In the genomic region with DNA sequence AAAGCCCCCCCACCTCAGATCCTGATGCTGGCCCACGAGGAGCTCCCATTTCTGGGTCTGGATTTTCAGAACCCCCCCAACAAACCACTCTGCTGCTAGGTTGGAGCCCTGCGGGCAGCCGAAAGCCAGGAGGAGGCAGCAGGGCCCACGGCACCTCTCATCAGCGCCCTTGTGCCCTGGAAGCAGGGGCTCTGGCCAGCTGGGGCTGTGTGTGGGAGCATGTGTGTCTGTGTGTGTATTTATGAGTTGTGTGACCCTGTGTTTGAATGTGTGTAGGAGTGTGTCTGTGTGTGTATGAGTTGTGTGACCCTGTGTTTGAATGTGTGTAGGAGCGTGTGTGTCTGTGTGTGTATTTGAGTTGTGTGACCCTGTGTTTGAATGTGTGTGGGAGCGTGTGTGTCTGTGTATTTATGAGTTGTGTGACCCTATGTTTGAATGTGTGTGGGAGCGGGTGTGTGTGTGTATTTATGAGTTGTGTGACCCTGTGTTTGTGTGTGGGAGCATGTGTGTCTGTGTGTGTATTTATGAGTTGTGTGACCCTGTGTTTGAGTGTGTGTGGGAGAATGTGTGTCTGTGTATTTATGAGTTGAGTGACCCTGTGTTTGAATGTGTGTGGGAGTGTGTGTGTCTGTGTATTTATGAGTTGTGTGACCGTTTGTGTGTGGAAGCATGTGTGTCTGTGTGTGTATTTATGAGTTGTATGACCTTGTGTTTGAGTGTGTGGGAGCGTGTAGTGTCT, we compare ENCODE assay signal across 17 cellular contexts. TPM values are rescaled to one million over a fixed set of nuclear protein-coding genes. Genes with fewer than 3 reads are reported as not detected.
DNase-seq lines count a peak whose midpoint lies in the region; ATAC-seq and TF ChIP-seq lines count a peak whose summit lies in the region.
"Had no signal": no experiment of that assay in that cellular context is flagged by ENCODE, and none has a peak within 500 bp of the region (broad histone marks: within the 10 kb centered on the region; RNA-seq: fewer than 3 reads in every experiment).

No MANE protein-coding gene starts in this region.

- no TSS peak for BruUV-seq in IMR-90 (replicated peaks; lab: Mats Ljungman, UMichigan)

- H2BK120ac ChIP-seq in IMR-90 (ENCODE audit: low read depth, low read length), result no peak overlapping the region

- no peaks in the 10 kb centered on the region for H4K20me1 ChIP-seq in IMR-90 (ENCODE audit: insufficient read depth, low read length)

- peaks cover 9% of the 10 kb centered on the region for H3K4me1 ChIP-seq in CD8-positive, alpha-beta memory T cell (ENCODE audit: insufficient read depth, low read length)
- no peaks in the 10 kb centered on the region for H3K4me1 ChIP-seq in IMR-90 (ENCODE audit: control insufficient read depth, insufficient read depth, low read length)

- dilution Hi-C loops in IMR-90 (cut with HindIII; ENCODE audit: low sequenced_read_pairs, unreplicated experiment), result no loop called here

- H4K8ac ChIP-seq in IMR-90 (ENCODE audit: low read depth in 2 of 2, low read length in 2 of 2), result no peak overlapping the region

- H4K5ac ChIP-seq in IMR-90 (ENCODE audit: low read depth, low read length), result no peak overlapping the region

- H2BK5ac ChIP-seq in IMR-90 (ENCODE audit: low read depth, low read length, poor library complexity, severe bottlenecking), result peak overlapping the region; percentile 2

- H2AK5ac ChIP-seq in IMR-90 (ENCODE audit: low read depth, low read length), result no peak overlapping the region

- no peaks in the 10 kb centered on the region for H3K36me3 ChIP-seq in CD8-positive, alpha-beta memory T cell (ENCODE audit: insufficient read depth, low read length)
- H3K36me3 ChIP-seq in IMR-90 (ENCODE audit: control insufficient read depth, insufficient read depth, low read length), result no peaks in the 10 kb centered on the region
- H3K36me3 ChIP-seq: cardiac muscle cell, heart right ventricle, left ventricle myocardium inferior, tibial artery had no signal

- H3K9me3 Mint-ChIP-seq in CD8-positive, alpha-beta memory T cell, result peaks cover 0 to 2% (median 0%) of the 10 kb centered on the region in 5 donors
- no peaks in the 10 kb centered on the region for H3K9me3 Mint-ChIP-seq in central memory CD8-positive, alpha-beta T cell
- no peaks in the 10 kb centered on the region for H3K9me3 Mint-ChIP-seq in neural crest cell
- H3K9me3 Mint-ChIP-seq: activated T-helper 2 cell treated with anti-CD3 and anti-CD28 coated beads, Interferon-gamma antibody, Interleukin-2, Interleukin-4, amounts not matched to agents 10 μg/mL and 5 μg/mL and 100 μg/mL, durations not matched to agents 14 hours and 24 hours and 36 hours had no signal

- no peaks in the 10 kb centered on the region for H3K36me3 Mint-ChIP-seq in CD8-positive, alpha-beta memory T cell
- peaks cover 3% of the 10 kb centered on the region for H3K36me3 Mint-ChIP-seq in central memory CD8-positive, alpha-beta T cell (ENCODE audit: insufficient read depth)
- H3K36me3 Mint-ChIP-seq in neural crest cell (ENCODE audit: low read depth), result no peaks in the 10 kb centered on the region

- H3K14ac ChIP-seq in IMR-90 (replicated peaks; ENCODE audit: low read depth, low read length), result no peak overlapping the region

- in situ Hi-C loops in IMR-90 (cut with MboI; ENCODE audit: low sequenced_read_pairs), result no loop called here

- H3K56ac ChIP-seq in IMR-90 (ENCODE audit: extremely low read depth, insufficient read depth, low read length), result no peak overlapping the region

- no peak overlapping the region for H2AFZ ChIP-seq in IMR-90 (replicated peaks; ENCODE audit: low read length, poor library complexity)

- no peak for ATAC-seq in IMR-90 (ENCODE audit: low read depth)
- no peak for ATAC-seq in central memory CD8-positive, alpha-beta T cell (replicated peaks; ENCODE audit: extremely low read depth, poor library complexity, severe bottlenecking)
- ATAC-seq in GM21723 (IDR thresholded peaks at IDR 0.05; ENCODE audit: unreplicated experiment), result no peak

- peak overlapping the region in 5 of 8 donors; percentile 2 to 37 (median 10) for H3K27ac Mint-ChIP-seq in CD8-positive, alpha-beta memory T cell
- peak overlapping the region; percentile 0 for H3K27ac Mint-ChIP-seq in central memory CD8-positive, alpha-beta T cell (ENCODE audit: low read depth)
- no peak overlapping the region for H3K27ac Mint-ChIP-seq in neural crest cell (ENCODE audit: unreplicated experiment)
- H3K27ac Mint-ChIP-seq: activated T-helper 2 cell treated with anti-CD3 and anti-CD28 coated beads, Interferon-gamma antibody, Interleukin-2, Interleukin-4, amounts not matched to agents 10 μg/mL and 5 μg/mL and 100 μg/mL, durations not matched to agents 14 hours and 24 hours and 36 hours had no signal

- no peak overlapping the region for H3K9ac ChIP-seq in IMR-90 (ENCODE audit: low read depth, low read length)

- no peak overlapping the region for H3K18ac ChIP-seq in IMR-90 (ENCODE audit: low read depth, low read length)

- no peak for TF ChIP-seq POLR2A in IMR-90 (IDR thresholded peaks at IDR 0.05; ENCODE audit: low read depth, low read length)

- no peak overlapping the region for H3K4ac ChIP-seq in IMR-90 (ENCODE audit: low read depth, low read length)

- H3K4me3 Mint-ChIP-seq in CD8-positive, alpha-beta memory T cell, result peak overlapping the region in 5 of 7 donors; percentile 20 to 86 (median 48)
- peak overlapping the region; percentile 65 for H3K4me3 Mint-ChIP-seq in central memory CD8-positive, alpha-beta T cell
- H3K4me3 Mint-ChIP-seq in neural crest cell, result peak overlapping the region; percentile 4

- H4K91ac ChIP-seq in IMR-90 (ENCODE audit: insufficient read depth, low read depth, low read length), result no peak overlapping the region

- no peaks in the 10 kb centered on the region for H3K9me3 ChIP-seq in CD8-positive, alpha-beta memory T cell (ENCODE audit: low read length)
- no peaks in the 10 kb centered on the region for H3K9me3 ChIP-seq in IMR-90 (ENCODE audit: control insufficient read depth, insufficient read depth, low read length)
- H3K9me3 ChIP-seq: heart right ventricle, left ventricle myocardium inferior, tibial artery had no signal

- no peak overlapping the region for H3K23ac ChIP-seq in IMR-90 (ENCODE audit: low read depth, low read length)

- intact Hi-C loops in IMR-90 (cut with micrococcal nuclease), result no loop called here

- no peak overlapping the region for H2BK15ac ChIP-seq in IMR-90 (ENCODE audit: low read depth, low read length)

- no peaks in the 10 kb centered on the region for H3K79me1 ChIP-seq in IMR-90 (ENCODE audit: low read depth in 1 of 2, low read length in 2 of 2)

- CTCF ChIA-PET in CD8-positive, alpha-beta memory T cell (lab: Charles Lee), result interaction anchor here (0.7 to 2.1 kb wide), 8 partner anchors 8 to 40 kb away, joined by 3 to 13 read pairs (median 4); no protein-coding TSS in a partner anchor
- CTCF ChIA-PET in IMR-90 (lab: Yijun Ruan, JAX), result no interaction called here

- no peak overlapping the region for H3K27ac ChIP-seq in CD8-positive, alpha-beta memory T cell (ENCODE audit: low read depth, low read length)
- H3K27ac ChIP-seq in IMR-90 (ENCODE audit: insufficient read depth, low read length), result no peak overlapping the region
- H3K27ac ChIP-seq: cardiac muscle cell, heart right ventricle, HL-60, left ventricle myocardium inferior, RWPE1, tibial artery had no signal

- H3K27me3 ChIP-seq in CD8-positive, alpha-beta memory T cell (ENCODE audit: insufficient read depth, low read length, poor library complexity, severe bottlenecking), result peaks cover 25% of the 10 kb centered on the region
- H3K27me3 ChIP-seq in IMR-90 (ENCODE audit: control insufficient read depth, insufficient read depth, low read length), result peaks cover 64% of the 10 kb centered on the region

- 72% methylated on average over 4 of the region's 10 CpGs; no CpG with 5 or more reads in 1 of the 2 experiments for WGBS in IMR-90 (ENCODE audit: extremely low coverage in 2 of 2, insufficient read length in 1 of 2), 2 experiments

- no peak overlapping the region for H3K4me3 ChIP-seq in CD8-positive, alpha-beta memory T cell (ENCODE audit: low read length)
- H3K4me3 ChIP-seq in IMR-90 (ENCODE audit: insufficient read depth, low read depth, low read length), result no peak overlapping the region
- H3K4me3 ChIP-seq: cardiac muscle cell, left ventricle myocardium inferior, tibial artery had no signal

- no peak for DNase-seq in CD8-positive, alpha-beta memory T cell
- DNase-seq in IMR-90 (no peak), neural crest cell (ENCODE audit: low read depth, low spot score) (no peak), Kasumi-1 (lab: John Stamatoyannopoulos, UW) (no peak), mesenteric fat pad (ENCODE audit: low spot score) (no peak)
- DNase-seq in central memory CD8-positive, alpha-beta T cell (ENCODE audit: low spot score in 2 of 2), result no peak

- H2AK9ac ChIP-seq in IMR-90 (replicated peaks; ENCODE audit: low read depth, low read length, poor library complexity), result no peak overlapping the region

- TF ChIP-seq CTCF in IMR-90 (conservative IDR thresholded peaks at IDR 0.05; ENCODE audit: low read depth, low read length) (no peak), neural crest cell (conservative IDR thresholded peaks at IDR 0.05) (no peak)

- H3K27me3 Mint-ChIP-seq in CD8-positive, alpha-beta memory T cell, result peaks cover 38 to 42% of the 10 kb centered on the region in 2 donors
- peaks cover 36% of the 10 kb centered on the region for H3K27me3 Mint-ChIP-seq in central memory CD8-positive, alpha-beta T cell
- peaks cover 51% of the 10 kb centered on the region for H3K27me3 Mint-ChIP-seq in neural crest cell (ENCODE audit: low read depth)

- no peak overlapping the region for H2BK20ac ChIP-seq in IMR-90 (ENCODE audit: low read depth, low read length)

- H3K4me1 Mint-ChIP-seq in CD8-positive, alpha-beta memory T cell, result peaks cover 14 to 24% (median 15%) of the 10 kb centered on the region in 3 donors
- peaks cover 14% of the 10 kb centered on the region for H3K4me1 Mint-ChIP-seq in central memory CD8-positive, alpha-beta T cell
- peaks cover 24% of the 10 kb centered on the region for H3K4me1 Mint-ChIP-seq in neural crest cell

- no peaks in the 10 kb centered on the region for H3K9me1 ChIP-seq in IMR-90 (ENCODE audit: insufficient read depth, low read length)

- no peak for TF ChIP-seq RAD21 in IMR-90 (IDR thresholded peaks at IDR 0.05; ENCODE audit: low read length)

- POLR2A ChIA-PET in CD8-positive, alpha-beta memory T cell (lab: Charles Lee), result interaction anchor here (0.8 kb wide), 1 partner anchor 21 kb away, joined by 5 read pairs; no protein-coding TSS in a partner anchor
- POLR2A ChIA-PET in IMR-90 (lab: Charles Lee; ENCODE audit: unreplicated experiment), result interaction anchor here (0.6 kb wide), 1 partner anchor 96 kb away, joined by 4 read pairs; no protein-coding TSS in a partner anchor

- no peak overlapping the region for H3K4me2 ChIP-seq in IMR-90 (ENCODE audit: low read depth, low read length)

RNA-seq across cellular contexts. Expression of a gene that starts 18.9 kb away (rescaled TPM):
- 10 to 100 TPM; 26.4 to 26.8 TPM for total RNA-seq in CD8-positive, alpha-beta memory T cell
- 1.0 TPM for polyA plus RNA-seq in CD8-positive, alpha-beta memory T cell
- total RNA-seq in IMR-90 (2012; rRNA removed) (1.4 and 2.2 TPM in 2 replicates), neural crest cell (1.2 and 1.4 TPM in 2 replicates), mesenteric fat pad (12.7 TPM)
- polyA plus RNA-seq in IMR-90 (2012; rRNA removed), result 14.4 and 17.3 TPM in 2 replicates
- polyA plus RNA-seq in IMR-90 (2012; cell fraction: cytosol; rRNA removed), result 3.7 and 5.8 TPM in 2 replicates
- 68.1 and 209 TPM in 2 replicates for polyA plus RNA-seq in IMR-90 (2012; cell fraction: nucleus; rRNA removed; ENCODE audit: low replicate concordance)
- total RNA-seq: osteocyte had no signal

RNA-seq across cellular contexts. Expression of a gene that starts 33.4 kb away (rescaled TPM):
- 10 to 100 TPM; 44.9 to 45.5 TPM for total RNA-seq in CD8-positive, alpha-beta memory T cell
- polyA plus RNA-seq in CD8-positive, alpha-beta memory T cell, result 19.0 TPM
- 33.9 and 36.4 TPM in 2 replicates for total RNA-seq in IMR-90 (2012; rRNA removed)
- polyA plus RNA-seq in IMR-90 (2012; rRNA removed), result 18.8 and 21.5 TPM in 2 replicates
- 13.8 and 15.1 TPM in 2 replicates for polyA plus RNA-seq in IMR-90 (2012; cell fraction: cytosol; rRNA removed)
- 13.2 and 19.6 TPM in 2 replicates for polyA plus RNA-seq in IMR-90 (2012; cell fraction: nucleus; rRNA removed; ENCODE audit: low replicate concordance)
- 62.3 and 65.6 TPM in 2 replicates for total RNA-seq in neural crest cell
- 22.6 TPM for total RNA-seq in mesenteric fat pad

RNA-seq across cellular contexts. Expression of a gene that starts 35.4 kb away (rescaled TPM):
- total RNA-seq in CD8-positive, alpha-beta memory T cell, result not detected
- polyA plus RNA-seq in CD8-positive, alpha-beta memory T cell, result not detected
- total RNA-seq in IMR-90 (2012; rRNA removed), result not detected in 2 replicates
- polyA plus RNA-seq in IMR-90 (2012; rRNA removed), result not detected in 2 replicates
- polyA plus RNA-seq in IMR-90 (2012; cell fraction: cytosol; rRNA removed), result not detected in 2 replicates
- polyA plus RNA-seq in IMR-90 (2012; cell fraction: nucleus; rRNA removed; ENCODE audit: low replicate concordance), result not detected in 2 replicates
- total RNA-seq in neural crest cell, result not detected in 2 replicates
- total RNA-seq in mesenteric fat pad, result not detected
- total RNA-seq: activated T-helper 2 cell treated with anti-CD3 and anti-CD28 coated beads, Interferon-gamma antibody, Interleukin-2, Interleukin-4, amounts not matched to agents 10 μg/mL and 5 μg/mL and 100 μg/mL, durations not matched to agents 14 hours and 24 hours and 36 hours; cardiac muscle cell; dermis blood vessel endothelial cell; heart right ventricle; left ventricle myocardium inferior; mucosa of gallbladder; osteocyte had no signal
- polyA plus RNA-seq: cardiac muscle cell had no signal

RNA-seq across cellular contexts. Expression of a gene that starts 45.1 kb away (rescaled TPM):
- 10 to 100 TPM; 55.3 to 57.3 TPM for total RNA-seq in CD8-positive, alpha-beta memory T cell
- 39.0 TPM for polyA plus RNA-seq in CD8-positive, alpha-beta memory T cell
- total RNA-seq in IMR-90 (2012; rRNA removed) (28.1 and 38.3 TPM in 2 replicates), neural crest cell (72.0 TPM in 2 replicates), mesenteric fat pad (39.0 TPM)
- polyA plus RNA-seq in IMR-90 (2012; rRNA removed), result 17.5 and 21.8 TPM in 2 replicates
- 10.8 and 13.3 TPM in 2 replicates for polyA plus RNA-seq in IMR-90 (2012; cell fraction: cytosol; rRNA removed)
- polyA plus RNA-seq in IMR-90 (2012; cell fraction: nucleus; rRNA removed; ENCODE audit: low replicate concordance), result 47.1 and 74.1 TPM in 2 replicates

Comparison
In these comparisons a context has a peak if more than half of its experiments do, and no peak if none do; other contexts are left out.
1. H3K4me3 Mint-ChIP-seq: peak in every context shown above with its lines; median percentile 65 in central memory CD8-positive, alpha-beta T cell; 48 in CD8-positive, alpha-beta memory T cell; 4 in neural crest cell.